ENCODE assay signal across 29 cellular contexts in the genomic region with DNA sequence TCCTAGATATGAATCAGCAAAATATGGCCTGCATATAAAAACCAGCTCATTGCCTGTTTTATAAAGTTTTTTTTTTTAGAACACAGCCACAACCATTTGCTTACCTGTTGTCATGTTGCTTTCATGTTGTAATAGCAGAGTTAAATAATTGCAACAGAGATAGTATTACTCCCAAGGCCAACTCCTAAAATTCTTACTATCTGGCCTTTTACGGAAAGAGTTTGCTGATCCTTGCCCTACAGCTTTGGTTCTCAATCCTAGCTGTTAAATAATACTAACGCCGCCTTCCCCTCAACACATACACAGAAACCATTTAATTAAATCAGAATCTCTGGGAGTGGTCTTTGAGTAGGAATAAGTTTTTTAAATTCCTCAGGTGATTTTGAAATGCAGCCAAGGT.
"Had no signal": no experiment of that assay in that cellular context is flagged by ENCODE, and none has a peak within 500 bp of the region (broad histone marks: within the 10 kb centered on the region; RNA-seq: fewer than 3 reads in every experiment).

No MANE protein-coding gene starts in this region.

- H3K4me3 Mint-ChIP-seq: stimulated activated effector memory CD8-positive, alpha-beta T cell treated with anti-CD3 and anti-CD28 coated beads, Interleukin-12 subunit alpha, Interleukin-12 subunit beta, amount 100 ng/mL, for 72 hours; stimulated activated memory B cell treated with anti-CD40 and anti-IgM and Interleukin-4, amounts not matched to agents 10 μg/mL and 1 μg/mL and 100 μg/mL, for 72 hours; stimulated activated naive B cell treated with anti-CD40 and anti-IgM and Interleukin-4, amounts not matched to agents 10 μg/mL and 1 μg/mL and 100 μg/mL, for 72 hours; stimulated activated naive CD8-positive, alpha-beta T cell treated with anti-CD3 and anti-CD28 coated beads, Interleukin-15, amount 100 ng/mL, for 72 hours; stimulated activated naive CD8-positive, alpha-beta T cell treated with anti-CD3 and anti-CD28 coated beads, Interleukin-15, Interleukin-2, amounts not matched to agents 100 ng/mL and 50 ng/mL, for 24 hours; type B pancreatic cell had no signal

- FAIRE-seq: urothelium cell line had no signal

- H3K27ac ChIP-seq: stomach, suprapubic skin, testis, thoracic aorta, thyroid gland, tibial artery, tibial nerve, transverse colon, upper lobe of left lung, upper lobe of right lung, uterus, vagina had no signal

- H3K4me3 ChIP-seq: stomach, suprapubic skin, testis, thoracic aorta, thyroid gland, tibial artery, tibial nerve, transverse colon, upper lobe of left lung, upper lobe of right lung, uterus, vagina had no signal

- H3K36me3 ChIP-seq: stomach, suprapubic skin, thoracic aorta, thyroid gland, tibial artery, tibial nerve, transverse colon, upper lobe of left lung, upper lobe of right lung, uterus, vagina had no signal

- H3K9me3 ChIP-seq: stomach, suprapubic skin, testis, thoracic aorta, thyroid gland, tibial artery, tibial nerve, transverse colon, upper lobe of left lung, upper lobe of right lung, uterus had no signal

- H3K27me3 Mint-ChIP-seq: stimulated activated memory B cell treated with anti-CD40 and anti-IgM and Interleukin-4, amounts not matched to agents 10 μg/mL and 1 μg/mL and 100 μg/mL, for 72 hours; stimulated activated naive CD8-positive, alpha-beta T cell treated with anti-CD3 and anti-CD28 coated beads, Interleukin-15, Interleukin-2, amounts not matched to agents 100 ng/mL and 50 ng/mL, for 24 hours had no signal

- DNase-seq: stimulated activated CD4-positive, alpha-beta T cell treated with anti-CD3 and anti-CD28 coated beads, Interleukin-2, amount 100 ng/mL, for 48 hours; stimulated activated CD4-positive, alpha-beta T cell treated with anti-CD3 and anti-CD28 coated beads, Interleukin-4, amount 100 ng/mL, for 1 hour; stimulated activated CD4-positive, alpha-beta T cell treated with anti-CD3 and anti-CD28 coated beads, Interleukin-4, amount 100 ng/mL, for 24 hours; stimulated activated CD4-positive, alpha-beta T cell treated with anti-CD3 and anti-CD28 coated beads, Interleukin-4, amount 100 ng/mL, for 4 hours; stimulated activated CD8-positive, alpha-beta memory T cell treated with anti-CD3 and anti-CD28 coated beads, Interleukin-4, amount 100 ng/mL, for 48 hours; stimulated activated naive B cell treated with anti-CD40 and anti-IgM and Interleukin-4, amounts not matched to agents 10 μg/mL and 1 μg/mL and 100 μg/mL, for 72 hours; stimulated activated naive CD4-positive, alpha-beta T cell; stimulated activated naive CD4-positive, alpha-beta T cell treated with Interleukin-2 at 50 U/mL for 16 hours; stimulated activated naive CD8-positive, alpha-beta T cell treated with anti-CD3 and anti-CD28 coated beads, Interleukin-15, amount 100 ng/mL, for 72 hours; stimulated activated naive CD8-positive, alpha-beta T cell treated with anti-CD3 and anti-CD28 coated beads, Interleukin-15, Interleukin-2, amounts not matched to agents 100 U/mL and 50 U/mL, for 24 hours; stomach; substantia nigra; testis; thyroid gland; tibial artery; transverse colon; trophoblast cell; upper lobe of left lung; upper lobe of right lung; uterus had no signal

- H3K4me1 ChIP-seq: stomach, testis, thyroid gland, tibial artery, tibial nerve, transverse colon, upper lobe of left lung, upper lobe of right lung, uterus, vagina had no signal

- H3K4me1 Mint-ChIP-seq: stimulated activated effector memory CD8-positive, alpha-beta T cell treated with anti-CD3 and anti-CD28 coated beads, Interleukin-12 subunit alpha, Interleukin-12 subunit beta, amount 100 ng/mL, for 72 hours; stimulated activated naive B cell treated with anti-CD40 and anti-IgM and Interleukin-4, amounts not matched to agents 10 μg/mL and 1 μg/mL and 100 μg/mL, for 72 hours had no signal

- H3K36me3 Mint-ChIP-seq: stimulated activated effector memory CD8-positive, alpha-beta T cell treated with anti-CD3 and anti-CD28 coated beads, Interleukin-12 subunit alpha, Interleukin-12 subunit beta, amount 100 ng/mL, for 72 hours; stimulated activated memory B cell treated with anti-CD40 and anti-IgM and Interleukin-4, amounts not matched to agents 10 μg/mL and 1 μg/mL and 100 μg/mL, for 72 hours; stimulated activated naive B cell treated with anti-CD40 and anti-IgM and Interleukin-4, amounts not matched to agents 10 μg/mL and 1 μg/mL and 100 μg/mL, for 72 hours; type B pancreatic cell had no signal

- ATAC-seq: stimulated activated effector memory CD8-positive, alpha-beta T cell treated with anti-CD3 and anti-CD28 coated beads, Interleukin-12 subunit alpha, Interleukin-12 subunit beta, amount 100 ng/mL, for 72 hours; stimulated activated memory B cell treated with anti-CD40 and anti-IgM and Interleukin-4, amounts not matched to agents 10 μg/mL and 1 μg/mL and 100 μg/mL, for 72 hours; stimulated activated naive B cell treated with anti-CD40 and anti-IgM and Interleukin-4, amounts not matched to agents 10 μg/mL and 1 μg/mL and 100 μg/mL, for 72 hours; stimulated activated naive CD8-positive, alpha-beta T cell treated with anti-CD3 and anti-CD28 coated beads, Interleukin-15, amount 100 ng/mL, for 72 hours; stimulated activated naive CD8-positive, alpha-beta T cell treated with anti-CD3 and anti-CD28 coated beads, Interleukin-15, Interleukin-2, amounts not matched to agents 100 U/mL and 50 U/mL, for 24 hours; upper lobe of right lung had no signal

- H3K27ac Mint-ChIP-seq: stimulated activated effector memory CD8-positive, alpha-beta T cell treated with anti-CD3 and anti-CD28 coated beads, Interleukin-12 subunit alpha, Interleukin-12 subunit beta, amount 100 ng/mL, for 72 hours; stimulated activated memory B cell treated with anti-CD40 and anti-IgM and Interleukin-4, amounts not matched to agents 10 μg/mL and 1 μg/mL and 100 μg/mL, for 72 hours; stimulated activated naive B cell treated with anti-CD40 and anti-IgM and Interleukin-4, amounts not matched to agents 10 μg/mL and 1 μg/mL and 100 μg/mL, for 72 hours; stimulated activated naive CD8-positive, alpha-beta T cell treated with anti-CD3 and anti-CD28 coated beads, Interleukin-15, amount 100 ng/mL, for 72 hours; stimulated activated naive CD8-positive, alpha-beta T cell treated with anti-CD3 and anti-CD28 coated beads, Interleukin-15, Interleukin-2, amounts not matched to agents 100 ng/mL and 50 ng/mL, for 24 hours; type B pancreatic cell had no signal

- H3K9me3 Mint-ChIP-seq: stimulated activated effector memory CD8-positive, alpha-beta T cell treated with anti-CD3 and anti-CD28 coated beads, Interleukin-12 subunit alpha, Interleukin-12 subunit beta, amount 100 ng/mL, for 72 hours had no signal

- H3K27me3 ChIP-seq: stomach, suprapubic skin, testis, thyroid gland, tibial artery, tibial nerve, transverse colon, upper lobe of left lung, upper lobe of right lung, uterus, vagina had no signal
